In the genomic region with DNA sequence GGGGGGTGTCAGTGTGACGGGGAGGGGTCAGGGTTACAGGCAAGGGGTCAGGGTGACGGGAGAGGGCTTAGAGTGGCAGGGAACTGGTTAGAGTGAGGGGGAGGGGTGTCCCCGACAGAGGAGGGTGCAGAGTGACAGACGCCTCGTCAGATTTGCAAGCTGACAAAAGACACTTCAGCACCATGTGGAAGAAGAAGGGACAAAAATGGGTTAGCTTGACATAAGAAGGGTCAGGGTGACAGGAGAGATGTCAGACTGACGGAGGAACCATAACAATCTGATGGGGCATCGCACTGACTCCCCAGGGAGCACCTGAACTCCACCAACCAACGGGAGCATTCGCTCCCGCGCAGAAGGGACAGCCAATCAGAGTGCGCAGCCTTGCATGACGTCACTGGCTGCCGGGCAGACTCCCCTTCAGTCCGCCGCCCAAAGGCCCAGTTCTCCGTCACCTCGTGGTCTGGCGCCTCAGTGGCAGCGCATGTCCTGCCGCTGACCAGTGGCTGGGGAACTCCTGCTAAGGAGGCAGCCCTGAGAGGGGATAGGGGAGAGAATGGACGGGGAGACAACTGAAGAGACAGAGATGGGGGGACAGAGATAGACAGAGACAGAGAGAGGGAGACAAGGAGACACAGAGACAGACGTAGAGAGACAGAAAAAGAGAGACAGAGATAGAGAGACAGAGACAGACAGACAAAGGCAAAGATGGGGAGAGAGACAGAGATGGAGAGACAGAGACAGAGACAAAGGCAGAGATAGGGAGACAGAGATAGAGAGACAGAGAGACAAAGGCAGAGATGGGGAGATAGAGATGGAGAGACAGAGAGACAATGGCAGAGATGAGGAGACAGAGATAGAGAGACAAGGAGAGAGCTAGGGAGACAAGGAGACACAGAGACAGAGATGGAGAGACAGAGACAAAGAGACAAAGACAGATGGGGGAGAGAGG, we compare ENCODE assay signal across 1 cellular context.
TF ChIP-seq lines count a peak whose summit lies in the region.

No MANE protein-coding gene starts in this region.

TF ChIP-seq in GM12878, 131 proteins besides CTCF, POLR2A, EP300 and RAD21 (continued from another document):
- TF ChIP-seq, protein P1, sequence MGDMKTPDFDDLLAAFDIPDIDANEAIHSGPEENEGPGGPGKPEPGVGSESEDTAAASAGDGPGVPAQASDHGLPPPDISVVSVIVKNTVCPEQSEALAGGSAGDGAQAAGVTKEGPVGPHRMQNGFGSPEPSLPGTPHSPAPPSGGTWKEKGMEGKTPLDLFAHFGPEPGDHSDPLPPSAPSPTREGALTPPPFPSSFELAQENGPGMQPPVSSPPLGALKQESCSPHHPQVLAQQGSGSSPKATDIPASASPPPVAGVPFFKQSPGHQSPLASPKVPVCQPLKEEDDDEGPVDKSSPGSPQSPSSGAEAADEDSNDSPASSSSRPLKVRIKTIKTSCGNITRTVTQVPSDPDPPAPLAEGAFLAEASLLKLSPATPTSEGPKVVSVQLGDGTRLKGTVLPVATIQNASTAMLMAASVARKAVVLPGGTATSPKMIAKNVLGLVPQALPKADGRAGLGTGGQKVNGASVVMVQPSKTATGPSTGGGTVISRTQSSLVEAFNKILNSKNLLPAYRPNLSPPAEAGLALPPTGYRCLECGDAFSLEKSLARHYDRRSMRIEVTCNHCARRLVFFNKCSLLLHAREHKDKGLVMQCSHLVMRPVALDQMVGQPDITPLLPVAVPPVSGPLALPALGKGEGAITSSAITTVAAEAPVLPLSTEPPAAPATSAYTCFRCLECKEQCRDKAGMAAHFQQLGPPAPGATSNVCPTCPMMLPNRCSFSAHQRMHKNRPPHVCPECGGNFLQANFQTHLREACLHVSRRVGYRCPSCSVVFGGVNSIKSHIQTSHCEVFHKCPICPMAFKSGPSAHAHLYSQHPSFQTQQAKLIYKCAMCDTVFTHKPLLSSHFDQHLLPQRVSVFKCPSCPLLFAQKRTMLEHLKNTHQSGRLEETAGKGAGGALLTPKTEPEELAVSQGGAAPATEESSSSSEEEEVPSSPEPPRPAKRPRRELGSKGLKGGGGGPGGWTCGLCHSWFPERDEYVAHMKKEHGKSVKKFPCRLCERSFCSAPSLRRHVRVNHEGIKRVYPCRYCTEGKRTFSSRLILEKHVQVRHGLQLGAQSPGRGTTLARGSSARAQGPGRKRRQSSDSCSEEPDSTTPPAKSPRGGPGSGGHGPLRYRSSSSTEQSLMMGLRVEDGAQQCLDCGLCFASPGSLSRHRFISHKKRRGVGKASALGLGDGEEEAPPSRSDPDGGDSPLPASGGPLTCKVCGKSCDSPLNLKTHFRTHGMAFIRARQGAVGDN (IDR thresholded peaks at IDR 0.05) = peak; percentile 80; the same call in 1 of the 2 replicates
- TF ChIP-seq ASH2L (IDR thresholded peaks at IDR 0.05; ENCODE audit: borderline replicate concordance, low read depth) = no peak
- TF ChIP-seq, protein P2, sequence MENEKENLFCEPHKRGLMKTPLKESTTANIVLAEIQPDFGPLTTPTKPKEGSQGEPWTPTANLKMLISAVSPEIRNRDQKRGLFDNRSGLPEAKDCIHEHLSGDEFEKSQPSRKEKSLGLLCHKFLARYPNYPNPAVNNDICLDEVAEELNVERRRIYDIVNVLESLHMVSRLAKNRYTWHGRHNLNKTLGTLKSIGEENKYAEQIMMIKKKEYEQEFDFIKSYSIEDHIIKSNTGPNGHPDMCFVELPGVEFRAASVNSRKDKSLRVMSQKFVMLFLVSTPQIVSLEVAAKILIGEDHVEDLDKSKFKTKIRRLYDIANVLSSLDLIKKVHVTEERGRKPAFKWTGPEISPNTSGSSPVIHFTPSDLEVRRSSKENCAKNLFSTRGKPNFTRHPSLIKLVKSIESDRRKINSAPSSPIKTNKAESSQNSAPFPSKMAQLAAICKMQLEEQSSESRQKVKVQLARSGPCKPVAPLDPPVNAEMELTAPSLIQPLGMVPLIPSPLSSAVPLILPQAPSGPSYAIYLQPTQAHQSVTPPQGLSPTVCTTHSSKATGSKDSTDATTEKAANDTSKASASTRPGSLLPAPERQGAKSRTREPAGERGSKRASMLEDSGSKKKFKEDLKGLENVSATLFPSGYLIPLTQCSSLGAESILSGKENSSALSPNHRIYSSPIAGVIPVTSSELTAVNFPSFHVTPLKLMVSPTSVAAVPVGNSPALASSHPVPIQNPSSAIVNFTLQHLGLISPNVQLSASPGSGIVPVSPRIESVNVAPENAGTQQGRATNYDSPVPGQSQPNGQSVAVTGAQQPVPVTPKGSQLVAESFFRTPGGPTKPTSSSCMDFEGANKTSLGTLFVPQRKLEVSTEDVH (IDR thresholded peaks at IDR 0.05; ENCODE audit: low read depth, partially characterized antibody) = peak; percentile 53
- TF ChIP-seq NR2C1 (IDR thresholded peaks at IDR 0.05) = no peak
- no peak for TF ChIP-seq WRNIP1 (IDR thresholded peaks at IDR 0.05; ENCODE audit: borderline replicate concordance, low read depth, low read length)
- no peak for TF ChIP-seq PML (IDR thresholded peaks at IDR 0.05; ENCODE audit: low read length)
- TF ChIP-seq, protein P3, sequence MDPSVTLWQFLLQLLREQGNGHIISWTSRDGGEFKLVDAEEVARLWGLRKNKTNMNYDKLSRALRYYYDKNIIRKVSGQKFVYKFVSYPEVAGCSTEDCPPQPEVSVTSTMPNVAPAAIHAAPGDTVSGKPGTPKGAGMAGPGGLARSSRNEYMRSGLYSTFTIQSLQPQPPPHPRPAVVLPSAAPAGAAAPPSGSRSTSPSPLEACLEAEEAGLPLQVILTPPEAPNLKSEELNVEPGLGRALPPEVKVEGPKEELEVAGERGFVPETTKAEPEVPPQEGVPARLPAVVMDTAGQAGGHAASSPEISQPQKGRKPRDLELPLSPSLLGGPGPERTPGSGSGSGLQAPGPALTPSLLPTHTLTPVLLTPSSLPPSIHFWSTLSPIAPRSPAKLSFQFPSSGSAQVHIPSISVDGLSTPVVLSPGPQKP (IDR thresholded peaks at IDR 0.05; ENCODE audit: low read depth, low read length) = no peak
- TF ChIP-seq, protein P4, sequence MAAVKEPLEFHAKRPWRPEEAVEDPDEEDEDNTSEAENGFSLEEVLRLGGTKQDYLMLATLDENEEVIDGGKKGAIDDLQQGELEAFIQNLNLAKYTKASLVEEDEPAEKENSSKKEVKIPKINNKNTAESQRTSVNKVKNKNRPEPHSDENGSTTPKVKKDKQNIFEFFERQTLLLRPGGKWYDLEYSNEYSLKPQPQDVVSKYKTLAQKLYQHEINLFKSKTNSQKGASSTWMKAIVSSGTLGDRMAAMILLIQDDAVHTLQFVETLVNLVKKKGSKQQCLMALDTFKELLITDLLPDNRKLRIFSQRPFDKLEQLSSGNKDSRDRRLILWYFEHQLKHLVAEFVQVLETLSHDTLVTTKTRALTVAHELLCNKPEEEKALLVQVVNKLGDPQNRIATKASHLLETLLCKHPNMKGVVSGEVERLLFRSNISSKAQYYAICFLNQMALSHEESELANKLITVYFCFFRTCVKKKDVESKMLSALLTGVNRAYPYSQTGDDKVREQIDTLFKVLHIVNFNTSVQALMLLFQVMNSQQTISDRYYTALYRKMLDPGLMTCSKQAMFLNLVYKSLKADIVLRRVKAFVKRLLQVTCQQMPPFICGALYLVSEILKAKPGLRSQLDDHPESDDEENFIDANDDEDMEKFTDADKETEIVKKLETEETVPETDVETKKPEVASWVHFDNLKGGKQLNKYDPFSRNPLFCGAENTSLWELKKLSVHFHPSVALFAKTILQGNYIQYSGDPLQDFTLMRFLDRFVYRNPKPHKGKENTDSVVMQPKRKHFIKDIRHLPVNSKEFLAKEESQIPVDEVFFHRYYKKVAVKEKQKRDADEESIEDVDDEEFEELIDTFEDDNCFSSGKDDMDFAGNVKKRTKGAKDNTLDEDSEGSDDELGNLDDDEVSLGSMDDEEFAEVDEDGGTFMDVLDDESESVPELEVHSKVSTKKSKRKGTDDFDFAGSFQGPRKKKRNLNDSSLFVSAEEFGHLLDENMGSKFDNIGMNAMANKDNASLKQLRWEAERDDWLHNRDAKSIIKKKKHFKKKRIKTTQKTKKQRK (IDR thresholded peaks at IDR 0.05; ENCODE audit: low read depth, low read length) = no peak
- TF ChIP-seq FOXK2 (IDR thresholded peaks at IDR 0.05) = no peak
- no peak for TF ChIP-seq BACH1 (IDR thresholded peaks at IDR 0.05; ENCODE audit: borderline replicate concordance)
- TF ChIP-seq, protein P5, sequence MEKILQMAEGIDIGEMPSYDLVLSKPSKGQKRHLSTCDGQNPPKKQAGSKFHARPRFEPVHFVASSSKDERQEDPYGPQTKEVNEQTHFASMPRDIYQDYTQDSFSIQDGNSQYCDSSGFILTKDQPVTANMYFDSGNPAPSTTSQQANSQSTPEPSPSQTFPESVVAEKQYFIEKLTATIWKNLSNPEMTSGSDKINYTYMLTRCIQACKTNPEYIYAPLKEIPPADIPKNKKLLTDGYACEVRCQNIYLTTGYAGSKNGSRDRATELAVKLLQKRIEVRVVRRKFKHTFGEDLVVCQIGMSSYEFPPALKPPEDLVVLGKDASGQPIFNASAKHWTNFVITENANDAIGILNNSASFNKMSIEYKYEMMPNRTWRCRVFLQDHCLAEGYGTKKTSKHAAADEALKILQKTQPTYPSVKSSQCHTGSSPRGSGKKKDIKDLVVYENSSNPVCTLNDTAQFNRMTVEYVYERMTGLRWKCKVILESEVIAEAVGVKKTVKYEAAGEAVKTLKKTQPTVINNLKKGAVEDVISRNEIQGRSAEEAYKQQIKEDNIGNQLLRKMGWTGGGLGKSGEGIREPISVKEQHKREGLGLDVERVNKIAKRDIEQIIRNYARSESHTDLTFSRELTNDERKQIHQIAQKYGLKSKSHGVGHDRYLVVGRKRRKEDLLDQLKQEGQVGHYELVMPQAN (conservative IDR thresholded peaks at IDR 0.05) = no peak
- TF ChIP-seq, protein P6, sequence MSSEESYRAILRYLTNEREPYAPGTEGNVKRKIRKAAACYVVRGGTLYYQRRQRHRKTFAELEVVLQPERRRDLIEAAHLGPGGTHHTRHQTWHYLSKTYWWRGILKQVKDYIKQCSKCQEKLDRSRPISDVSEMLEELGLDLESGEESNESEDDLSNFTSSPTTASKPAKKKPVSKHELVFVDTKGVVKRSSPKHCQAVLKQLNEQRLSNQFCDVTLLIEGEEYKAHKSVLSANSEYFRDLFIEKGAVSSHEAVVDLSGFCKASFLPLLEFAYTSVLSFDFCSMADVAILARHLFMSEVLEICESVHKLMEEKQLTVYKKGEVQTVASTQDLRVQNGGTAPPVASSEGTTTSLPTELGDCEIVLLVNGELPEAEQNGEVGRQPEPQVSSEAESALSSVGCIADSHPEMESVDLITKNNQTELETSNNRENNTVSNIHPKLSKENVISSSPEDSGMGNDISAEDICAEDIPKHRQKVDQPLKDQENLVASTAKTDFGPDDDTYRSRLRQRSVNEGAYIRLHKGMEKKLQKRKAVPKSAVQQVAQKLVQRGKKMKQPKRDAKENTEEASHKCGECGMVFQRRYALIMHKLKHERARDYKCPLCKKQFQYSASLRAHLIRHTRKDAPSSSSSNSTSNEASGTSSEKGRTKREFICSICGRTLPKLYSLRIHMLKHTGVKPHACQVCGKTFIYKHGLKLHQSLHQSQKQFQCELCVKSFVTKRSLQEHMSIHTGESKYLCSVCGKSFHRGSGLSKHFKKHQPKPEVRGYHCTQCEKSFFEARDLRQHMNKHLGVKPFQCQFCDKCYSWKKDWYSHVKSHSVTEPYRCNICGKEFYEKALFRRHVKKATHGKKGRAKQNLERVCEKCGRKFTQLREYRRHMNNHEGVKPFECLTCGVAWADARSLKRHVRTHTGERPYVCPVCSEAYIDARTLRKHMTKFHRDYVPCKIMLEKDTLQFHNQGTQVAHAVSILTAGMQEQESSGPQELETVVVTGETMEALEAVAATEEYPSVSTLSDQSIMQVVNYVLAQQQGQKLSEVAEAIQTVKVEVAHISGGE (CRISPR knock-in tag; IDR thresholded peaks at IDR 0.05) = no peak
- TF ChIP-seq EED (IDR thresholded peaks at IDR 0.05; ENCODE audit: low read depth) = no peak
- TF ChIP-seq NBN (IDR thresholded peaks at IDR 0.05) = peak; percentile 98
- TF ChIP-seq CHD2 (IDR thresholded peaks at IDR 0.05; ENCODE audit: borderline replicate concordance, low read depth, low read length) = peak; percentile 71
- TF ChIP-seq NRF1 (conservative IDR thresholded peaks at IDR 0.05; ENCODE audit: low read depth, low read length) = no peak
- TF ChIP-seq KLF5 (IDR thresholded peaks at IDR 0.05; ENCODE audit: partially characterized antibody) = no peak
- TF ChIP-seq ZBED1 (IDR thresholded peaks at IDR 0.05; ENCODE audit: borderline replicate concordance) = no peak
- TF ChIP-seq RAD51 (IDR thresholded peaks at IDR 0.05) = no peak
- TF ChIP-seq MYC (IDR thresholded peaks at IDR 0.05; ENCODE audit: insufficient read depth, insufficient read length, insufficient replicate concordance, low read length, severe bottlenecking) = no peak
TF ChIP-seq in GM12878: peak in this region for 29.
